18 cellular contexts compared by ENCODE assay signal in genomic region chr1:19149736-19150135, GRCh38.
DNase-seq lines count a peak whose midpoint lies in the region; ATAC-seq, FAIRE-seq and TF ChIP-seq lines count a peak whose summit lies in the region.
"Had no signal": no experiment of that assay in that cellular context is flagged by ENCODE, and none has a peak within 500 bp of the region (broad histone marks: within the 10 kb centered on the region; RNA-seq: fewer than 3 reads in every experiment).

No MANE protein-coding gene starts in this region.

- H3K4me1 ChIP-seq in GM23338 (ENCODE audit: insufficient read depth), result no peaks in the 10 kb centered on the region
- no peaks in the 10 kb centered on the region for H3K4me1 ChIP-seq in K562 (replicated peaks in 1 of 2; ENCODE audit: control insufficient read depth in 2 of 2, insufficient read depth in 2 of 2, low read length in 2 of 2)
- H3K4me1 ChIP-seq: BLaER1 had no signal

- H3F3A ChIP-seq in GM23338 (replicated peaks; ENCODE audit: low read depth), result no peaks in the 10 kb centered on the region

- no peaks in the 10 kb centered on the region for H3K9me3 ChIP-seq in K562 (replicated peaks; ENCODE audit: control insufficient read depth, insufficient read depth, low read depth, low read length)
- H3K9me3 ChIP-seq: BLaER1 had no signal

- no peak overlapping the region for H3K4me3 Mint-ChIP-seq in activated T-cell treated with anti-CD3 and anti-CD28 coated beads, Interleukin-2, amount 50 U/mL, for 24 hours
- H3K4me3 Mint-ChIP-seq in activated T-cell treated with anti-CD3 and anti-CD28 coated beads, Interleukin-2, amount 50 U/mL, for 4 hours, result no peak overlapping the region
- H3K4me3 Mint-ChIP-seq in GM23338 (no peak overlapping the region), nephron progenitor cell (no peak overlapping the region)
- H3K4me3 Mint-ChIP-seq: CD8-positive, alpha-beta memory T cell had no signal

- H3K27me3 Mint-ChIP-seq in activated T-cell treated with anti-CD3 and anti-CD28 coated beads, Interleukin-2, amount 50 U/mL, for 24 hours, result no peaks in the 10 kb centered on the region
- H3K27me3 Mint-ChIP-seq in activated T-cell treated with anti-CD3 and anti-CD28 coated beads, Interleukin-2, amount 50 U/mL, for 4 hours (ENCODE audit: low read depth), result no peaks in the 10 kb centered on the region
- peaks cover 4% of the 10 kb centered on the region for H3K27me3 Mint-ChIP-seq in GM23338 (ENCODE audit: insufficient read depth, low read depth, poor library complexity)
- H3K27me3 Mint-ChIP-seq in nephron progenitor cell (ENCODE audit: low read depth, poor library complexity), result no peaks in the 10 kb centered on the region
- H3K27me3 Mint-ChIP-seq: CD8-positive, alpha-beta memory T cell had no signal

- TF ChIP-seq RAD21 in K562 (CRISPR knock-in tag; conservative IDR thresholded peaks at IDR 0.05 in 1 of 2, IDR thresholded peaks at IDR 0.05 in 1 of 2), result no peak

- no peak for TF ChIP-seq CTCF in GM23338 (conservative IDR thresholded peaks at IDR 0.05; ENCODE audit: low read depth in 2 of 2)
- no peak for TF ChIP-seq CTCF in K562 (IDR thresholded peaks at IDR 0.05 in 2 of 3, conservative IDR thresholded peaks at IDR 0.05 in 1 of 3; ENCODE audit: insufficient read depth in 2 of 3, low read depth in 1 of 3, low read length in 3 of 3)
- TF ChIP-seq CTCF in nephron progenitor cell (IDR thresholded peaks at IDR 0.05), result no peak

- no peaks in the 10 kb centered on the region for H3K9me3 Mint-ChIP-seq in activated T-cell treated with anti-CD3 and anti-CD28 coated beads, Interleukin-2, amount 50 U/mL, for 24 hours
- H3K9me3 Mint-ChIP-seq in activated T-cell treated with anti-CD3 and anti-CD28 coated beads, Interleukin-2, amount 50 U/mL, for 4 hours, result no peaks in the 10 kb centered on the region
- H3K9me3 Mint-ChIP-seq in GM23338 (no peaks in the 10 kb centered on the region), nephron progenitor cell (no peaks in the 10 kb centered on the region)
- H3K9me3 Mint-ChIP-seq: CD8-positive, alpha-beta memory T cell had no signal

- H3K4me3 ChIP-seq in GM23338 (no peak overlapping the region), K562 (no peak overlapping the region)
- H3K4me3 ChIP-seq: BLaER1, GM23248 had no signal

- H3K36me3 ChIP-seq in GM23338 (ENCODE audit: insufficient read depth) (peaks cover 100% of the 10 kb centered on the region), K562 (ENCODE audit: control insufficient read depth, insufficient read depth, low read length) (peaks cover 100% of the 10 kb centered on the region)

- H4K20me1 ChIP-seq in GM23338 (replicated peaks; ENCODE audit: insufficient read depth) (peaks cover 32% of the 10 kb centered on the region), K562 (replicated peaks; ENCODE audit: control insufficient read depth, insufficient read depth, low read length) (0 out of 2 replicates have a peak, but pooled peaks cover 5% of the 10 kb centered on the region)
- H4K20me1 ChIP-seq: BLaER1 had no signal

- POLR2A ChIA-PET in K562 (lab: Yijun Ruan, JAX), result interaction anchor here (0.8 to 3.8 kb wide), 7 partner anchors 10 to 71 kb away, joined by 3 to 22 read pairs (median 3); no protein-coding TSS in a partner anchor

- H3K9ac ChIP-seq in K562 (ENCODE audit: insufficient read depth in 1 of 2, low read depth in 2 of 2, low read length in 2 of 2), result no peak overlapping the region
- H3K9ac ChIP-seq: BLaER1, GM23248 had no signal

- WGBS in K562 (ENCODE audit: insufficient coverage, low coverage, missing lambda C conversion rate), result 90% methylated on average over 3 of the region's 3 CpGs

- peaks cover 100% of the 10 kb centered on the region for H3K36me3 Mint-ChIP-seq in activated T-cell treated with anti-CD3 and anti-CD28 coated beads, Interleukin-2, amount 50 U/mL, for 24 hours (ENCODE audit: low read depth)
- H3K36me3 Mint-ChIP-seq in activated T-cell treated with anti-CD3 and anti-CD28 coated beads, Interleukin-2, amount 50 U/mL, for 4 hours (ENCODE audit: insufficient read depth), result peaks cover 77% of the 10 kb centered on the region
- H3K36me3 Mint-ChIP-seq in GM23338 (ENCODE audit: low read depth) (peaks cover 100% of the 10 kb centered on the region), nephron progenitor cell (ENCODE audit: low read depth) (peaks cover 95% of the 10 kb centered on the region)

- H3K4me2 ChIP-seq in GM23338 (no peak overlapping the region), K562 (ENCODE audit: insufficient read depth, low read length) (no peak overlapping the region)
- H3K4me2 ChIP-seq: BLaER1 had no signal

- DNase-seq in activated T-cell treated with anti-CD3 and anti-CD28 coated beads, Interleukin-2, amount 50 U/mL, for 24 hours, result no peak
- no peak for DNase-seq in activated T-cell treated with anti-CD3 and anti-CD28 coated beads, Interleukin-2, amount 50 U/mL, for 4 hours
- DNase-seq in GM23338 (ENCODE audit: low spot score) (no peak), K562 (ENCODE audit: extremely low read depth in 1 of 4, low spot score in 3 of 4) (no peak), nephron progenitor cell (no peak), A172 (ENCODE audit: low spot score) (no peak)
- DNase-seq: AML-193; CD8-positive, alpha-beta memory T cell; DMS53; GF-D8; GM23248; H7 had no signal

- no peaks in the 10 kb centered on the region for H3K9me2 ChIP-seq in GM23338 (ENCODE audit: insufficient read depth)

- no peak for FAIRE-seq in K562 (lab: Jason Lieb, UNC)
- FAIRE-seq: HepG2, HTR-8/SVneo had no signal

- H3K79me2 ChIP-seq in GM23338 (replicated peaks; ENCODE audit: insufficient read depth) (no peaks in the 10 kb centered on the region; the same call in 1 of the 2 replicates), K562 (ENCODE audit: control insufficient read depth, insufficient read depth, low read length) (no peaks in the 10 kb centered on the region)

- intact Hi-C loops in K562 (cut with micrococcal nuclease), result loop anchor here (5.0 kb wide), 2 partner anchors 32 to 47 kb away; no protein-coding TSS in a partner anchor

- H2AFZ ChIP-seq in GM23338, result no peak overlapping the region
- no peak overlapping the region for H2AFZ ChIP-seq in K562 (ENCODE audit: low read depth, low read length)
- H2AFZ ChIP-seq: GM23248 had no signal

- ATAC-seq in activated T-cell treated with anti-CD3 and anti-CD28 coated beads, Interleukin-2, amount 50 U/mL, for 4 hours, result no peak
- no peak for ATAC-seq in GM23338
- ATAC-seq in K562, result no peak
- ATAC-seq in HG02588 (IDR thresholded peaks at IDR 0.05; ENCODE audit: unreplicated experiment), result no peak
- no peak for ATAC-seq in HG03571 (IDR thresholded peaks at IDR 0.05; ENCODE audit: unreplicated experiment)
- ATAC-seq: HepG2 had no signal

- H3K27me3 ChIP-seq in GM23338 (ENCODE audit: insufficient read depth) (no peaks in the 10 kb centered on the region), K562 (ENCODE audit: control insufficient read depth in 2 of 2, insufficient read depth in 2 of 2, low read length in 2 of 2) (no peaks in the 10 kb centered on the region)
- H3K27me3 ChIP-seq: BLaER1 had no signal

- in situ Hi-C loops in K562 (cut with MboI), result no loop called here

- H3K27ac Mint-ChIP-seq in activated T-cell treated with anti-CD3 and anti-CD28 coated beads, Interleukin-2, amount 50 U/mL, for 24 hours, result peak overlapping the region; percentile 41
- H3K27ac Mint-ChIP-seq in GM23338, result 0 out of 2 replicates have a peak overlapping the region, but pooled peaks have one; percentile 3
- peak overlapping the region; percentile 6 for H3K27ac Mint-ChIP-seq in nephron progenitor cell

- H3K9me1 ChIP-seq in K562 (ENCODE audit: control insufficient read depth, insufficient read depth, low read length), result no peaks in the 10 kb centered on the region

- no peak for TF ChIP-seq EP300 in K562 (IDR thresholded peaks at IDR 0.05; ENCODE audit: low read length)

- CTCF ChIA-PET in K562 (lab: Yijun Ruan, JAX; ENCODE audit: low intra/inter-chr PET ratio), result no interaction called here

- BruUV-seq in K562 (replicated peaks; lab: Mats Ljungman, UMichigan), result no TSS peak

- H3K27ac ChIP-seq in GM23338 (ENCODE audit: low read depth) (no peak overlapping the region), K562 (ENCODE audit: extremely low read depth, low read depth, low read length) (no peak overlapping the region)
- H3K27ac ChIP-seq: 22Rv1, BLaER1, GM23248 had no signal

- TF ChIP-seq POLR2A in K562 (conservative IDR thresholded peaks at IDR 0.05), result no peak

- H3K4me1 Mint-ChIP-seq in activated T-cell treated with anti-CD3 and anti-CD28 coated beads, Interleukin-2, amount 50 U/mL, for 24 hours (ENCODE audit: low read depth), result no peaks in the 10 kb centered on the region
- H3K4me1 Mint-ChIP-seq in activated T-cell treated with anti-CD3 and anti-CD28 coated beads, Interleukin-2, amount 50 U/mL, for 4 hours (ENCODE audit: low read depth), result no peaks in the 10 kb centered on the region
- H3K4me1 Mint-ChIP-seq in GM23338 (no peaks in the 10 kb centered on the region), nephron progenitor cell (no peaks in the 10 kb centered on the region)
- H3K4me1 Mint-ChIP-seq: CD8-positive, alpha-beta memory T cell had no signal

TF ChIP-seq in GM23338, 12 proteins besides CTCF, POLR2A, EP300 and RAD21 (continues in another document):
- TF ChIP-seq NANOG (IDR thresholded peaks at IDR 0.05; ENCODE audit: borderline replicate concordance), result no peak
- no peak for TF ChIP-seq ZNF331 (CRISPR knock-in tag; IDR thresholded peaks at IDR 0.05; ENCODE audit: low read depth)
- TF ChIP-seq ETS1 (IDR thresholded peaks at IDR 0.05), result no peak
- TF ChIP-seq JUNB (IDR thresholded peaks at IDR 0.05; ENCODE audit: unreplicated experiment), result no peak

TF ChIP-seq in K562, 482 proteins besides CTCF, POLR2A, EP300 and RAD21:
- peak; percentile 21 for TF ChIP-seq POLR2B (IDR thresholded peaks at IDR 0.05; ENCODE audit: low read depth, partially characterized antibody)
- TF ChIP-seq SRSF3 (IDR thresholded peaks at IDR 0.05; ENCODE audit: insufficient read depth, low read length), result no peak
